Comparison of ENCODE assay signal across 1 cellular context in the genomic region with DNA sequence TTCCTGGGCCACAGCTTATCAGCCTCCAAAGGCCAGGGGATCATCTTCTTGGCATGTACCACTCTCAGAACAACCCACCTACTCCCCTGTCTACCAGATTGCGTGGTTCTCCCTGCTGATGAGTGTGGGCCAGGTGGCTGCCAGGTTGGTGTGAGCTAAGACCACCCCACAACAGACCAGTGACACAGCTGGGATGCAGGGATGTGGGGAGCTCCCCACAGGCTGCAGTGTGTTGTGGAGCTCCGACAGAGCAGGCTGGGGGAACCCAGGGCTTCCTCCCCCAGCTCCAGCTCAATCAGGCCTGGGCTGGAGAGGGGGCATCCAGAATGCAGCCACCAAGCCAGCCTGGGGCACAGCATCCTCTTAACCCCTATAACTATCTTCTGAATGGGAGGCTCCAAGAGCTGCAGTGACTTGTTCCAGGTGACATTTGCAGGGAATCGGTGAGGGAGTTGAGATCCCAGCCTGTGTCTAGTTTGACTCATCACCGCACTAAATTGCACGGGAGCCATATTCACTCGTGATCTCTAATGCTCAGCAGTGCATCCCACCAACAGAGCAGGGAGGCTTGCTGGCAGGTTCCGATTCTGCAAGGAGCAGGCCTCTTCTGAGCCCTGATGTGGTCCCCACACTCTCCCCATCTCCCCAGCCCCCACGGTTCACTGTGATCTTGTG.
TF ChIP-seq lines count a peak whose summit lies in the region.

No MANE protein-coding gene starts in this region.

TF ChIP-seq in GM12878, 131 proteins besides CTCF, POLR2A, EP300 and RAD21:
- TF ChIP-seq, protein P1, sequence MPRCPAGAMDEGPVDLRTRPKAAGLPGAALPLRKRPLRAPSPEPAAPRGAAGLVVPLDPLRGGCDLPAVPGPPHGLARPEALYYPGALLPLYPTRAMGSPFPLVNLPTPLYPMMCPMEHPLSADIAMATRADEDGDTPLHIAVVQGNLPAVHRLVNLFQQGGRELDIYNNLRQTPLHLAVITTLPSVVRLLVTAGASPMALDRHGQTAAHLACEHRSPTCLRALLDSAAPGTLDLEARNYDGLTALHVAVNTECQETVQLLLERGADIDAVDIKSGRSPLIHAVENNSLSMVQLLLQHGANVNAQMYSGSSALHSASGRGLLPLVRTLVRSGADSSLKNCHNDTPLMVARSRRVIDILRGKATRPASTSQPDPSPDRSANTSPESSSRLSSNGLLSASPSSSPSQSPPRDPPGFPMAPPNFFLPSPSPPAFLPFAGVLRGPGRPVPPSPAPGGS (IDR thresholded peaks at IDR 0.05; ENCODE audit: borderline replicate concordance, insufficient read depth, low read depth, low read length, poor library complexity, severe bottlenecking), result peak; percentile 38
- TF ChIP-seq, protein P2, sequence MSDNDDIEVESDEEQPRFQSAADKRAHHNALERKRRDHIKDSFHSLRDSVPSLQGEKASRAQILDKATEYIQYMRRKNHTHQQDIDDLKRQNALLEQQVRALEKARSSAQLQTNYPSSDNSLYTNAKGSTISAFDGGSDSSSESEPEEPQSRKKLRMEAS (IDR thresholded peaks at IDR 0.05; ENCODE audit: low read depth, low read length), result no peak
- TF ChIP-seq, protein P3, sequence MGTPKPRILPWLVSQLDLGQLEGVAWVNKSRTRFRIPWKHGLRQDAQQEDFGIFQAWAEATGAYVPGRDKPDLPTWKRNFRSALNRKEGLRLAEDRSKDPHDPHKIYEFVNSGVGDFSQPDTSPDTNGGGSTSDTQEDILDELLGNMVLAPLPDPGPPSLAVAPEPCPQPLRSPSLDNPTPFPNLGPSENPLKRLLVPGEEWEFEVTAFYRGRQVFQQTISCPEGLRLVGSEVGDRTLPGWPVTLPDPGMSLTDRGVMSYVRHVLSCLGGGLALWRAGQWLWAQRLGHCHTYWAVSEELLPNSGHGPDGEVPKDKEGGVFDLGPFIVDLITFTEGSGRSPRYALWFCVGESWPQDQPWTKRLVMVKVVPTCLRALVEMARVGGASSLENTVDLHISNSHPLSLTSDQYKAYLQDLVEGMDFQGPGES (IDR thresholded peaks at IDR 0.05), result no peak
- no peak for TF ChIP-seq POLR2AphosphoS5 (IDR thresholded peaks at IDR 0.05; ENCODE audit: low read length)
